In genomic region chr5:14488697-14489096, GRCh38 we compare ENCODE assay signal across 19 cellular contexts.
"Had no signal": no experiment of that assay in that cellular context is flagged by ENCODE, and none has a peak within 500 bp of the region (broad histone marks: within the 10 kb centered on the region; RNA-seq: fewer than 3 reads in every experiment).

No MANE protein-coding gene starts in this region.

- H3K4me1 ChIP-seq: upper lobe of right lung had no signal

- H3K4me2 ChIP-seq: hepatocyte had no signal

- H3K4me3 Mint-ChIP-seq: activated B cell treated with CpG ODN at 0.5 μM for 24 hours; activated naive CD8-positive, alpha-beta T cell treated with anti-CD3 and anti-CD28 coated beads for 36 hours; naive thymus-derived CD8-positive, alpha-beta T cell; stimulated activated naive CD8-positive, alpha-beta T cell treated with anti-CD3 and anti-CD28 coated beads, Interleukin-15, Interleukin-2, amounts not matched to agents 100 ng/mL and 50 ng/mL, for 24 hours had no signal

- H3K27me3 Mint-ChIP-seq: activated B cell treated with CpG ODN at 0.5 μM for 24 hours; activated naive CD8-positive, alpha-beta T cell treated with anti-CD3 and anti-CD28 coated beads for 36 hours; progenitor cell of endocrine pancreas; stimulated activated naive CD8-positive, alpha-beta T cell treated with anti-CD3 and anti-CD28 coated beads, Interleukin-15, Interleukin-2, amounts not matched to agents 100 ng/mL and 50 ng/mL, for 24 hours had no signal

- H3K27me3 ChIP-seq: gastrocnemius medialis, hepatocyte, testis, upper lobe of right lung had no signal

- H3K27ac ChIP-seq: gastrocnemius medialis, hepatocyte, testis, upper lobe of right lung had no signal

- H3K79me2 ChIP-seq: hepatocyte had no signal

- H3K4me3 ChIP-seq: gastrocnemius medialis, hepatocyte, testis, upper lobe of right lung had no signal

- H3K27ac Mint-ChIP-seq: activated B cell treated with CpG ODN at 0.5 μM for 24 hours; activated naive CD8-positive, alpha-beta T cell treated with anti-CD3 and anti-CD28 coated beads for 36 hours; progenitor cell of endocrine pancreas; stimulated activated naive CD8-positive, alpha-beta T cell treated with anti-CD3 and anti-CD28 coated beads, Interleukin-15, Interleukin-2, amounts not matched to agents 100 ng/mL and 50 ng/mL, for 24 hours had no signal

- H3K9me3 Mint-ChIP-seq: activated B cell treated with CpG ODN at 0.5 μM for 24 hours; activated naive CD8-positive, alpha-beta T cell treated with anti-CD3 and anti-CD28 coated beads for 36 hours; stimulated activated naive CD8-positive, alpha-beta T cell treated with anti-CD3 and anti-CD28 coated beads, Interleukin-15, Interleukin-2, amounts not matched to agents 100 ng/mL and 50 ng/mL, for 24 hours had no signal

- H3K36me3 Mint-ChIP-seq: naive thymus-derived CD8-positive, alpha-beta T cell had no signal

- FAIRE-seq: bronchial epithelial cell, colon had no signal

- DNase-seq: activated B cell treated with CpG ODN at 0.5 μM for 24 hours; activated CD4-positive, alpha-beta T cell treated with anti-CD3 and anti-CD28 coated beads, Interleukin-2, amount 50 U/mL, for 1 hour; activated effector memory CD4-positive, alpha-beta T cell treated with Interleukin-2 at 50 U/mL for 16 hours; activated naive CD8-positive, alpha-beta T cell treated with anti-CD3 and anti-CD28 coated beads for 36 hours; activated T-cell treated with anti-CD3 and anti-CD28 coated beads, Interleukin-2, amount 50 U/mL, for 1 hour; anterior cingulate cortex; gastrocnemius medialis; kidney glomerular epithelial cell; naive thymus-derived CD8-positive, alpha-beta T cell; occipital lobe; stimulated activated CD4-positive, alpha-beta T cell treated with anti-CD3 and anti-CD28 coated beads, Interleukin-2, amount 100 ng/mL, for 48 hours; T-helper 1 cell; testis; upper lobe of right lung had no signal

- H2AFZ ChIP-seq: hepatocyte had no signal

- ATAC-seq: gastrocnemius medialis; naive thymus-derived CD8-positive, alpha-beta T cell; upper lobe of right lung had no signal

- H3K9me3 ChIP-seq: gastrocnemius medialis, testis, upper lobe of right lung had no signal

- H3K4me1 Mint-ChIP-seq: activated B cell treated with CpG ODN at 0.5 μM for 24 hours had no signal
